In the genomic region with DNA sequence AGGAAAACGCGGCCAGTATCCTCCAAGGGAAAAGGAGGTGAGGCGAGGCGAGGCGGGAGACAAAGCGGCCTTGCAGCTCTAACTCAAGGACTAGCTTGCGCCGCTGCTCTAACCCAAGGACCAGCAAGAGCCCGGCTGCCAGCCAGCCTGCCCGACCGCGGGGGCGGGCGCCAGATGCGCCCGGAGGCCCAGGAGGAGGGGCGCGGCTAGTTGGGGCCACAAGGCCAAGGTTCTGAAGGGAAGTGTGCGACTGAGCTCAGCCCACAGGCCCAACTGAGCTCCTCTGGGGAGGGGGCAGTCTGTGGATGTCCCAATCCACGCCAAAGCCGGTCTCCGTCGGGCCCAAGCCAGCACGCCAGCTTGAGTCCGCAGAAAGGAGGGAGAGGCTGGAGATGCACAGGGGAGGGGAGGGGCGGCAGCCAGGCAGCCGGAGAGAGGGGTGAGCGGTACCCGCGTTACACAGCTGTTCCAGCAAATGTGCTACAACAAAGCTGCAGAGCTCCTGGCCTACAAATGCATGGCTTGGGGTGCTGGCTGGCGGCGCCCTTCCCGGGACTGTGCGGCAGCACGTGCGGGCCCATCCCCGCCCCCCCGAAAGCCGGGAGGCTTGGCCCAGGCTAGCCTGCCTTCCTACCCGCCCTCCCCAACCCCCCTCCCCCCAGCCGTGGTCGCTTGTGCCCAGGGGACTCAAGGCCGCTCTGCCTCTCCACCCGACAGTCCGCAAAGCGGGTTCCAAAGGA, we compare ENCODE assay signal across 8 cellular contexts. TPM values are rescaled to one million over a fixed set of nuclear protein-coding genes. Genes with fewer than 3 reads are reported as not detected.
DNase-seq lines count a peak whose midpoint lies in the region; ATAC-seq, FAIRE-seq and TF ChIP-seq lines count a peak whose summit lies in the region.

No MANE protein-coding gene starts in this region.

- H3K27ac Mint-ChIP-seq in MCF 10A (ENCODE audit: low read depth, unreplicated experiment): no peak overlapping the region

- no peak for TF ChIP-seq POLR2A in A549 (IDR thresholded peaks at IDR 0.05; ENCODE audit: low read length)
- TF ChIP-seq POLR2A in GM12892 (IDR thresholded peaks at IDR 0.05; ENCODE audit: low read depth, low read length): no peak

- POLR2A ChIA-PET in A549 (lab: Yijun Ruan, JAX): interaction anchor here (0.9 to 2.0 kb wide), 5 partner anchors 9 to 450 kb away, joined by 3 to 5 read pairs (median 3); a partner anchor contains a TSS
- POLR2A ChIA-PET in MCF 10A (lab: Yijun Ruan, JAX): interaction anchor here (0.6 to 1.0 kb wide), 4 partner anchors 53 to 1330 kb away, joined by 3 to 4 read pairs (median 3); a partner anchor contains a TSS

- ATAC-seq in A549 (peak; percentile 32 to 53), HG03064 (IDR thresholded peaks at IDR 0.05; ENCODE audit: low read depth, unreplicated experiment) (peak; percentile 5)

- no peaks in the 10 kb centered on the region for H3K9me3 Mint-ChIP-seq in MCF 10A (ENCODE audit: unreplicated experiment)

- H3K9me3 ChIP-seq in A549: no peaks in the 10 kb centered on the region

- TF ChIP-seq EP300 in A549 (IDR thresholded peaks at IDR 0.05): no peak

- DNase-seq in A549 (ENCODE audit: low read depth in 1 of 2, low spot score in 1 of 2) (peak in 1 of 2 experiments; percentile 42), GM12892 (ENCODE audit: insufficient read length) (peak; percentile 41), RPMI7951 (ENCODE audit: low read depth) (peak; percentile 54), MCF 10A (ENCODE audit: unreplicated experiment) (peak; percentile 34), iPS-NIHi7 (ENCODE audit: extremely low spot score) (peak; percentile 51), NOMO-1 treated with dmso at 0.1 percent for 144 hours (lab: John Stamatoyannopoulos, UW; ENCODE audit: unreplicated experiment) (no peak)

- no peaks in the 10 kb centered on the region for H3K4me1 Mint-ChIP-seq in MCF 10A (ENCODE audit: insufficient read depth, unreplicated experiment)

- intact Hi-C loops in MCF 10A (cut with micrococcal nuclease): loop anchor here (10.0 kb wide), 2 partner anchors 270 to 1330 kb away; a partner anchor contains a TSS

- BruUV-seq in MCF 10A (replicated peaks; lab: Mats Ljungman, UMichigan): no TSS peak

- H3K36me3 Mint-ChIP-seq in MCF 10A (ENCODE audit: insufficient read depth, unreplicated experiment): peaks cover 7% of the 10 kb centered on the region

- CTCF ChIA-PET in A549 (lab: Yijun Ruan, JAX) (no interaction called here), MCF 10A (lab: Yijun Ruan, JAX) (interaction anchor here (1.6 kb wide), 1 partner anchor 24 kb away, joined by 6 read pairs; no protein-coding TSS in a partner anchor)

- H3K4me2 ChIP-seq in A549: peak overlapping the region; percentile 87

- 44% methylated on average over 8 of the region's 46 CpGs for WGBS in A549 (ENCODE audit: missing lambda C conversion rate)

- H3K4me1 ChIP-seq in A549: peaks cover 7% of the 10 kb centered on the region

- peak overlapping the region; percentile 91 for H3K4me3 ChIP-seq in A549
- peak overlapping the region; percentile 50 to 67 (median 60) for H3K4me3 ChIP-seq in skin epidermis

- FAIRE-seq in A549 (lab: Jason Lieb, UNC) (no peak), GM12892 (lab: Jason Lieb, UNC) (no peak)

- H3K27me3 Mint-ChIP-seq in MCF 10A (ENCODE audit: insufficient read depth, unreplicated experiment): no peaks in the 10 kb centered on the region

- TF ChIP-seq RAD21 in A549 (conservative IDR thresholded peaks at IDR 0.05 in 1 of 2, IDR thresholded peaks at IDR 0.05 in 1 of 2): no peak

- H3K4me3 Mint-ChIP-seq in MCF 10A (ENCODE audit: unreplicated experiment): peak overlapping the region; percentile 73

- TF ChIP-seq CTCF in A549 (IDR thresholded peaks at IDR 0.05): no peak
- TF ChIP-seq CTCF in MCF 10A (IDR thresholded peaks at IDR 0.05; ENCODE audit: unreplicated experiment): no peak

- H3K27ac ChIP-seq in A549 (peak overlapping the region; percentile 93 to 97), skin epidermis (peak overlapping the region in 19 of 21 experiments; percentile 32 to 92 (median 84))

TF ChIP-seq in A549, 52 proteins besides CTCF, POLR2A, EP300 and RAD21:
- no peak for TF ChIP-seq JUN (IDR thresholded peaks at IDR 0.05)
- TF ChIP-seq, protein P1, sequence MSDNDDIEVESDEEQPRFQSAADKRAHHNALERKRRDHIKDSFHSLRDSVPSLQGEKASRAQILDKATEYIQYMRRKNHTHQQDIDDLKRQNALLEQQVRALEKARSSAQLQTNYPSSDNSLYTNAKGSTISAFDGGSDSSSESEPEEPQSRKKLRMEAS (IDR thresholded peaks at IDR 0.05): peak; percentile 45; the same call in 1 of the 2 replicates

RNA-seq across cellular contexts. Expression of a gene that starts 0.6 kb away (rescaled TPM):
- polyA plus RNA-seq in A549 (2011; rRNA removed): 1.9 and 3.0 TPM in 2 replicates
- 1.1 and 1.5 TPM in 2 replicates for polyA plus RNA-seq in A549 (2012; cell fraction: cytosol; rRNA removed)
- 1.8 and 2.4 TPM in 2 replicates for polyA plus RNA-seq in A549 (2012; cell fraction: nucleus; rRNA removed)
- polyA plus RNA-seq in A549 (2017; fragmentation: RNase III; extraction: RNeasy Plus Mini Kit Qiagen cat#74134 plus additional on column Dnase treatment): 2.8 to 3.1 TPM (median 2.9 TPM) in 3 replicates
- polyA minus RNA-seq in A549 (2011; rRNA and poly(A)+ RNA removed): 6.0 and 6.1 TPM in 2 replicates
- polyA plus RNA-seq in GM12892 (2012; ENCODE audit: missing spikeins): 2.0 TPM
- 1.9 and 2.0 TPM in 2 replicates for total RNA-seq in RPMI7951 (2014; rRNA removed; shearing (Covaris generic))
- total RNA-seq in MCF 10A (2022): 3.5 and 3.9 TPM in 2 replicates

RNA-seq across cellular contexts. Expression of a gene that starts 25.5 kb away (rescaled TPM):
- polyA plus RNA-seq in A549 (2011; rRNA removed) (0.08 and 0.28 TPM in 2 replicates), A549 (2017; fragmentation: RNase III; extraction: RNeasy Plus Mini Kit Qiagen cat#74134 plus additional on column Dnase treatment) (0.07 TPM in 1 of 3 replicates, not detected in the others)
- 0.04 and 0.10 TPM in 2 replicates for polyA plus RNA-seq in A549 (2012; cell fraction: cytosol; rRNA removed)
- polyA plus RNA-seq in A549 (2012; cell fraction: nucleus; rRNA removed): 0.07 and 0.16 TPM in 2 replicates
- polyA minus RNA-seq in A549 (2011; rRNA and poly(A)+ RNA removed): 0.44 TPM in 1 of 2 replicates, not detected in the other
- polyA plus RNA-seq in GM12892 (2012; ENCODE audit: missing spikeins): not detected
- not detected in 2 replicates for total RNA-seq in RPMI7951 (2014; rRNA removed; shearing (Covaris generic))
- not detected in 2 replicates for total RNA-seq in MCF 10A (2022)
